9 cellular contexts compared by ENCODE assay signal in the genomic region with DNA sequence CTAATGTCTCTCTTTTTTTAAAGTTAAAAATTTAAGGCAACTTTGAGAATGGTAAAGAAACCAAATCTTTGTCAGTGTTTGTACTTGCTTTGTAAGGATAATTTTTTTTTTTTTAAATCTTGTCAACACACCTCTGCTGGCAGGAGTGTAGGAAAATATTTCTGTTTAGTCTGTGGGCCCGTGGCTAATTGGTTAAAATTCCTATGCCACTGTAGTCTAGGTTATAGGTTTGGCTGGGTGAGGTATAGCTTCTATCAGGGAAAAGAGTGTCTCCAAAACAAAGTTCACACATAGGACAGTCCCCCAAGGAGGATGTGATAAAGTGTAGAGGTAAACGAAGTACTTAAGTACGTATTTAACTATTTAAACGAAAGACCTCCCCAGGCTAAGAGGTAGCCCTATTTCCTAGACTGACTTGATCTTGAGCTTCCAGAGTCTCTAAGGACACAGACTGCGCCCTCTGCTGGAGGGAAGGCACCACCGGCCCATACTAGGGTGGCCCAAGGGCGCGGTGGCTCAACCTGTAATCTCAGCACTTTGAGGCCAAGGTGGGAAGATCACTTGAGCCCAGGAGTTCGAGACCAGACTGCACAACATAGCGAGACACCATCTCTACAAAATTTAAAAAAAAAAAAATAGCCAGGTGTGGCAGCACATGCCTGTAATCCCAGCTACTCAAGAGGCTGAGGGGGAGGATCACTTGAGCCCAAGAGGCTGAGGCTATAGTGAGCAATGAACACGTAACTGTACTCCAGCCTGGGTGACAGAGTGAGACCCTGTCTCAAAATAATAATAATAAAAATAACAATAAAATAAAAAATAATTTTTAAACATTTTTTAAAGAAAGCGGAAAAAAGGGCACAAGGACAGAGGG. TPM values are rescaled to one million over a fixed set of nuclear protein-coding genes. Genes with fewer than 3 reads are reported as not detected.
A peak's percentile ranks its signal among the peaks of the same experiment; 100 is the strongest.
DNase-seq lines count a peak whose midpoint lies in the region; ATAC-seq and TF ChIP-seq lines count a peak whose summit lies in the region.
"Had no signal": no experiment of that assay in that cellular context is flagged by ENCODE, and none has a peak within 500 bp of the region (broad histone marks: within the 10 kb centered on the region; RNA-seq: fewer than 3 reads in every experiment).

No MANE protein-coding gene starts in this region.

- DNase-seq in Calu3, result peak; percentile 91
- DNase-seq in NCI-H748 treated with DMSO at 0.1 percent for 48 hours (lab: John Stamatoyannopoulos, UW), result peak; percentile 66
- DNase-seq in activated CD4-positive, alpha-beta T cell treated with anti-CD3 and anti-CD28 coated beads, Interleukin-2, amount 50 U/mL, for 24 hours (ENCODE audit: low read depth in 1 of 2, low spot score in 1 of 2), result peak; percentile 56 to 74
- peak; percentile 88 for DNase-seq in coronary artery (ENCODE audit: low spot score)
- DNase-seq in lower lobe of right lung, result peak; percentile 92
- DNase-seq in stimulated activated CD8-positive, alpha-beta memory T cell treated with anti-CD3 and anti-CD28 coated beads, Interleukin-12 subunit alpha, Interleukin-12 subunit beta, amount 100 ng/mL, for 1 hour (ENCODE audit: low read depth), result peak; percentile 72

- H3K4me1 ChIP-seq in lower lobe of right lung, result peaks cover 33% of the 10 kb centered on the region

- H3K4me3 ChIP-seq in coronary artery, result no peak overlapping the region
- H3K4me3 ChIP-seq in lower lobe of right lung, result no peak overlapping the region

- H3K27ac ChIP-seq in coronary artery (peak overlapping the region; percentile 39 to 53), lower lobe of right lung (no peak overlapping the region)

- no peaks in the 10 kb centered on the region for H3K9me3 Mint-ChIP-seq in Calu3 (ENCODE audit: low read depth, unreplicated experiment)

- intact Hi-C loops in Calu3 (cut with micrococcal nuclease; ENCODE audit: unreplicated experiment) (loop anchor here (1.0 kb wide), 1 partner anchor 38 kb away; no protein-coding TSS in a partner anchor), lower lobe of right lung (cut with DNase I) (no loop called here)

- ATAC-seq in HG02798 (IDR thresholded peaks at IDR 0.05; ENCODE audit: poor library complexity, unreplicated experiment) (peak; percentile 29), lower lobe of right lung (peak; percentile 38 to 44), GM19397 (IDR thresholded peaks at IDR 0.05; ENCODE audit: unreplicated experiment) (no peak)

- no peaks in the 10 kb centered on the region for H3K27me3 Mint-ChIP-seq in Calu3 (ENCODE audit: unreplicated experiment)
- H3K27me3 Mint-ChIP-seq: activated naive CD8-positive, alpha-beta T cell had no signal

- peak; percentile 83 for TF ChIP-seq CTCF in Calu3 (IDR thresholded peaks at IDR 0.05; ENCODE audit: unreplicated experiment)
- peak; percentile 82 for TF ChIP-seq CTCF in coronary artery (IDR thresholded peaks at IDR 0.05)
- peak; percentile 96 for TF ChIP-seq CTCF in lower lobe of right lung (IDR thresholded peaks at IDR 0.05)

- peaks cover 27% of the 10 kb centered on the region for H3K36me3 Mint-ChIP-seq in Calu3 (ENCODE audit: insufficient read depth, unreplicated experiment)
- H3K36me3 Mint-ChIP-seq: activated naive CD8-positive, alpha-beta T cell had no signal

- BruUV-seq in Calu3 (replicated peaks; lab: Mats Ljungman, UMichigan), result no TSS peak

- H3K36me3 ChIP-seq in lower lobe of right lung, result no peaks in the 10 kb centered on the region

- H3K27ac Mint-ChIP-seq in Calu3 (ENCODE audit: unreplicated experiment), result peak overlapping the region; percentile 54
- H3K27ac Mint-ChIP-seq: activated naive CD8-positive, alpha-beta T cell had no signal

- H3K27me3 ChIP-seq in lower lobe of right lung (ENCODE audit: low read depth), result no peaks in the 10 kb centered on the region

- H3K9me3 ChIP-seq in lower lobe of right lung, result no peaks in the 10 kb centered on the region

- no peak overlapping the region for H3K4me3 Mint-ChIP-seq in Calu3 (ENCODE audit: low read depth, unreplicated experiment)
- H3K4me3 Mint-ChIP-seq: activated naive CD8-positive, alpha-beta T cell had no signal

- CTCF ChIA-PET in Calu3 (lab: Charles Lee), result interaction anchor here (0.7 to 1.6 kb wide), 11 partner anchors 11 to 777 kb away, joined by 3 to 20 read pairs (median 4); no protein-coding TSS in a partner anchor

- peaks cover 26% of the 10 kb centered on the region for H3K4me1 Mint-ChIP-seq in Calu3 (ENCODE audit: low read depth, unreplicated experiment)

RNA-seq across cellular contexts. Expression of a gene that starts 8.9 kb away (rescaled TPM):
- total RNA-seq in Calu3 (2022) (not detected in 2 replicates), lower lobe of right lung (not detected)
